ENCODE assay signal across 21 cellular contexts in the genomic region with DNA sequence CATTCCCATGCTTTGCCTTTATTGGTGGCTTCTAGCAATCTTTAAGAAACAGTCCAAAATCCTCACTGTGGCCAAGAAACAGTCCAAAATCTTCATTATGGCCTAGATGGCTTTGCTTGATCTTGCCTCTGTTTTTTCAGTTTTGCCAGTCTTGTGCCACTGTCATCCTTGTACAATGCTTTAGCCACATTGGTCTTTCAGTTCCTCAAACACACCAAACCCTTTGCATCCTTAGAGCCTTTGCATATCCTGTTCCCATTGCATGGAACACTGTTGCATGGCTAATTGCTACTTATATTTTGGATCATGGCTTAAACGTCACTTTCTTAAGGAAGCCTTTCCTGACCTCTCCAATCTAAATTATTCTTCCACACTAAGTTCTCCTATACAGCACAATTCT. TPM values are rescaled to one million over a fixed set of nuclear protein-coding genes. Genes with fewer than 3 reads are reported as not detected.
DNase-seq lines count a peak whose midpoint lies in the region; ATAC-seq, FAIRE-seq and TF ChIP-seq lines count a peak whose summit lies in the region.
"Had no signal": no experiment of that assay in that cellular context is flagged by ENCODE, and none has a peak within 500 bp of the region (broad histone marks: within the 10 kb centered on the region; RNA-seq: fewer than 3 reads in every experiment).

No MANE protein-coding gene starts in this region.

- H3K27me3 ChIP-seq in pancreas: no peaks in the 10 kb centered on the region
- H3K27me3 ChIP-seq: tibial nerve had no signal

- intact Hi-C loops in pancreas (cut with DNase I): no loop called here

- FAIRE-seq in pancreas (lab: Jason Lieb, UNC): no peak
- FAIRE-seq: astrocyte had no signal

- H3K9me3 ChIP-seq in pancreas: no peaks in the 10 kb centered on the region
- H3K9me3 ChIP-seq: tibial nerve had no signal

- no peak overlapping the region for H3K27ac ChIP-seq in pancreas
- H3K27ac ChIP-seq: SK-N-MC, tibial nerve had no signal

- 83 to 96% methylated on average over 1 of the region's 1 CpG for WGBS in pancreas, 2 donors

- ATAC-seq in GM18519 (IDR thresholded peaks at IDR 0.05; ENCODE audit: low FRiP score, unreplicated experiment): peak; percentile 58
- ATAC-seq in GM21529 (IDR thresholded peaks at IDR 0.05; ENCODE audit: unreplicated experiment): peak; percentile 67
- ATAC-seq in HG03460 (IDR thresholded peaks at IDR 0.05; ENCODE audit: unreplicated experiment): peak; percentile 68
- ATAC-seq in GM21390 (IDR thresholded peaks at IDR 0.05; ENCODE audit: unreplicated experiment): no peak
- no peak for ATAC-seq in pancreas
- ATAC-seq: PC-3 had no signal

- H3K4me3 ChIP-seq in pancreas: no peak overlapping the region
- H3K4me3 ChIP-seq: SK-N-MC, tibial nerve had no signal

- peaks cover 0 to 28% (median 0%) of the 10 kb centered on the region in 3 donors for H3K36me3 ChIP-seq in pancreas

- peaks cover 0 to 2% (median 0%) of the 10 kb centered on the region in 3 donors for H3K4me1 ChIP-seq in pancreas
- H3K4me1 ChIP-seq: tibial nerve had no signal

- peak; percentile 35 for DNase-seq in pons (ENCODE audit: low spot score)
- DNase-seq in pancreas: no peak
- DNase-seq in NCI-H128 (lab: John Stamatoyannopoulos, UW; ENCODE audit: unreplicated experiment): no peak
- DNase-seq: activated CD4-positive, alpha-beta T cell treated with anti-CD3 and anti-CD28 coated beads, Interleukin-2, amount 10 ng/mL, durations not matched to agents 24 days and 14 days; activated naive CD4-positive, alpha-beta T cell; GF-D8; H9; hypothalamus; NCI-H2081 treated with DMSO at 0.1 percent for 48 hours; NCI-H510A; PC-3; stimulated activated CD4-positive, alpha-beta T cell treated with anti-CD3 and anti-CD28 coated beads, Interleukin-12 subunit alpha, Interleukin-12 subunit beta, amount 100 ng/mL, for 4 hours; stimulated activated naive CD4-positive, alpha-beta T cell had no signal

- TF ChIP-seq CTCF in pancreas (IDR thresholded peaks at IDR 0.05): no peak

RNA-seq across cellular contexts. Expression of a gene that starts 22.1 kb away (rescaled TPM):
- total RNA-seq in pancreas: 10 to 100 TPM; 13.0 to 22.9 (median 17.5) TPM
- 10 to 100 TPM; 15.1 to 27.8 TPM for polyA plus RNA-seq in pancreas

RNA-seq across cellular contexts. Expression of a gene that starts 22.1 kb away (rescaled TPM):
- 10 to 100 TPM in 1 of 6 donors, 1 to 10 TPM in 5; 5.0 to 10.5 (median 7.4) TPM for total RNA-seq in pancreas
- polyA plus RNA-seq in pancreas: 1 to 10 TPM; 1.7 to 4.9 TPM

RNA-seq across cellular contexts. Expression of a gene that starts 58.0 kb away (rescaled TPM):
- total RNA-seq in pancreas: 1 to 10 TPM in 2 of 6 donors, under 1 TPM in 4; 0.22 to 1.2 (median 0.86) TPM
- 1 to 10 TPM; 1.5 to 1.7 TPM for polyA plus RNA-seq in pancreas
- total RNA-seq: activated CD4-positive, alpha-beta T cell treated with anti-CD3 and anti-CD28 coated beads, Interleukin-2, amount 10 ng/mL, durations not matched to agents 24 days and 14 days had no signal
- polyA plus RNA-seq: BJ had no signal

Comparison
In these comparisons a context has a peak if more than half of its experiments do, and no peak if none do; other contexts are left out.
1. ATAC-seq: peak in GM18519 (single experiment), GM21529 (single experiment) and HG03460 (single experiment); none in GM21390 (single experiment) and pancreas (0 of 4).